1 cellular context compared by ENCODE assay signal in the genomic region with DNA sequence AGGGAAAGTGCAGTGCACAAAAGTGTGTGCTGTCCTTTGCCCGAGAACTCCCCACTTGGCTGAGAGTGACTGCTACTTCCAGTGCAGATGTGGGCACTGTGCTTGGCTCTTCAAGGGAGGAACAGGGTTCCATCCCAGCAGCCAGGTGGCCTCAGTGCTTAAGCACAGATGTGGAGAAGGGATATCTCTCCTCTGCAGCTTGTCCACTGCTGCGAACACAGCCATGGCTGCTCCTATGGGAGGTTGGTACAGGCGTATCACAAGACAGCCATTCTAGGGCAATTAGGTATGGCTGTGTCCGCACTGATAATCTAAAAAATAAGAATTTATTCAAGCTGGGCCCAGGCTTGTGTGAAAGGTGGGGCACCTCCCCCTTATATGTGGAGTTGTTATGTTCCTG.
TF ChIP-seq lines count a peak whose summit lies in the region.

No MANE protein-coding gene starts in this region.

TF ChIP-seq in H1, 55 proteins besides CTCF, POLR2A, EP300 and RAD21:
- TF ChIP-seq JUND (IDR thresholded peaks at IDR 0.05; ENCODE audit: low read length) (no peak), FOSL1 (IDR thresholded peaks at IDR 0.05; ENCODE audit: insufficient read depth, low read depth, low read length) (no peak), GTF2F1 (IDR thresholded peaks at IDR 0.05; ENCODE audit: borderline replicate concordance, low read depth, low read length) (no peak), SIX5 (IDR thresholded peaks at IDR 0.05; ENCODE audit: low read depth, low read length) (no peak), CEBPB (IDR thresholded peaks at IDR 0.05; ENCODE audit: low read depth, low read length) (no peak)
